Comparison of ENCODE assay signal across 17 cellular contexts in genomic region chr12:123807002-123807401, GRCh38. TPM values are rescaled to one million over a fixed set of nuclear protein-coding genes. Genes with fewer than 3 reads are reported as not detected.
DNase-seq lines count a peak whose midpoint lies in the region; ATAC-seq, FAIRE-seq and TF ChIP-seq lines count a peak whose summit lies in the region.
"Had no signal": no experiment of that assay in that cellular context is flagged by ENCODE, and none has a peak within 500 bp of the region (broad histone marks: within the 10 kb centered on the region; RNA-seq: fewer than 3 reads in every experiment).

No MANE protein-coding gene starts in this region.

- no peaks in the 10 kb centered on the region for H3K27me3 Mint-ChIP-seq in neural crest cell (ENCODE audit: low read depth)

- no peaks in the 10 kb centered on the region for H3F3A ChIP-seq in GM23248 (ENCODE audit: insufficient read depth)

- no peaks in the 10 kb centered on the region for H3K36me3 ChIP-seq in GM23248 (ENCODE audit: low read depth)

- peaks cover 11% of the 10 kb centered on the region for H3K4me1 Mint-ChIP-seq in neural crest cell
- peaks cover 4% of the 10 kb centered on the region for H3K4me1 Mint-ChIP-seq in stimulated activated effector memory CD8-positive, alpha-beta T cell treated with anti-CD3 and anti-CD28 coated beads, Interleukin-12 subunit alpha, Interleukin-12 subunit beta, amount 100 ng/mL, for 72 hours

- peak overlapping the region; percentile 87 for H3K27ac Mint-ChIP-seq in neural crest cell (ENCODE audit: unreplicated experiment)
- H3K27ac Mint-ChIP-seq in stimulated activated effector memory CD8-positive, alpha-beta T cell treated with anti-CD3 and anti-CD28 coated beads, Interleukin-12 subunit alpha, Interleukin-12 subunit beta, amount 100 ng/mL, for 72 hours, result peak overlapping the region; percentile 55
- H3K27ac Mint-ChIP-seq: CD4-positive, alpha-beta T cell; H9 had no signal

- no peaks in the 10 kb centered on the region for H3K79me2 ChIP-seq in GM23248 (ENCODE audit: insufficient read depth)

- no peak overlapping the region for H2AFZ ChIP-seq in GM23248

- no peak overlapping the region for H3K27ac ChIP-seq in GM23248
- H3K27ac ChIP-seq: C4-2B had no signal

- ATAC-seq in stimulated activated effector memory CD8-positive, alpha-beta T cell treated with anti-CD3 and anti-CD28 coated beads, Interleukin-12 subunit alpha, Interleukin-12 subunit beta, amount 100 ng/mL, for 72 hours, result no peak
- no peak for ATAC-seq in stimulated activated naive CD8-positive, alpha-beta T cell treated with anti-CD3 and anti-CD28 coated beads, Interleukin-15, Interleukin-2, amounts not matched to agents 100 U/mL and 50 U/mL, for 24 hours

- no peaks in the 10 kb centered on the region for H4K20me1 ChIP-seq in GM23248 (ENCODE audit: insufficient read depth)

- FAIRE-seq in HTR-8/SVneo (lab: Jason Lieb, UNC), result peak; percentile 9
- FAIRE-seq: A204.1, D721Med, G401.6, GM12891, H1 had no signal

- no peak overlapping the region for H3K4me2 ChIP-seq in GM23248 (ENCODE audit: unreplicated experiment)

- peak overlapping the region; percentile 36 for H3K4me3 Mint-ChIP-seq in neural crest cell
- no peak overlapping the region for H3K4me3 Mint-ChIP-seq in stimulated activated effector memory CD8-positive, alpha-beta T cell treated with anti-CD3 and anti-CD28 coated beads, Interleukin-12 subunit alpha, Interleukin-12 subunit beta, amount 100 ng/mL, for 72 hours
- H3K4me3 Mint-ChIP-seq: CD4-positive, alpha-beta T cell; H9 had no signal

- H3K9me3 Mint-ChIP-seq in neural crest cell, result no peaks in the 10 kb centered on the region
- H3K9me3 Mint-ChIP-seq in stimulated activated effector memory CD8-positive, alpha-beta T cell treated with anti-CD3 and anti-CD28 coated beads, Interleukin-12 subunit alpha, Interleukin-12 subunit beta, amount 100 ng/mL, for 72 hours, result no peaks in the 10 kb centered on the region
- H3K9me3 Mint-ChIP-seq: CD4-positive, alpha-beta T cell; H9 had no signal

- H3K9me2 ChIP-seq in GM23248 (ENCODE audit: insufficient read depth), result no peaks in the 10 kb centered on the region

- 0 out of 2 replicates have a peak, but pooled peaks cover 7% of the 10 kb centered on the region for H3K27me3 ChIP-seq in GM23248 (replicated peaks; ENCODE audit: insufficient read depth)

- no peak overlapping the region for H3K4me3 ChIP-seq in GM23248

- no peaks in the 10 kb centered on the region for H3K36me3 Mint-ChIP-seq in neural crest cell (ENCODE audit: low read depth)
- no peaks in the 10 kb centered on the region for H3K36me3 Mint-ChIP-seq in stimulated activated effector memory CD8-positive, alpha-beta T cell treated with anti-CD3 and anti-CD28 coated beads, Interleukin-12 subunit alpha, Interleukin-12 subunit beta, amount 100 ng/mL, for 72 hours

- H3K4me1 ChIP-seq in GM23248 (ENCODE audit: insufficient read depth), result no peaks in the 10 kb centered on the region
- H3K4me1 ChIP-seq: Caco-2 had no signal

- 80 to 89% methylated on average over 3 to 4 of the region's 4 CpGs for WGBS in GM23248 (ENCODE audit: low coverage in 1 of 2, low lambda C conversion rate in 2 of 2, missing lambda C conversion rate in 2 of 2), 2 experiments

- no peaks in the 10 kb centered on the region for H3K9me3 ChIP-seq in GM23248 (ENCODE audit: low read depth)
- H3K9me3 ChIP-seq: Caco-2 had no signal

- DNase-seq in HTR-8/SVneo (ENCODE audit: insufficient read length, low spot score) (no peak), globus pallidus (ENCODE audit: low spot score) (peak; percentile 13), neural crest cell (ENCODE audit: low read depth, low spot score) (no peak), GM23248 (no peak), NCI-H524 treated with DMSO at 0.1 percent for 48 hours (lab: John Stamatoyannopoulos, UW) (no peak)
- DNase-seq in stimulated activated effector memory CD8-positive, alpha-beta T cell treated with anti-CD3 and anti-CD28 coated beads, Interleukin-12 subunit alpha, Interleukin-12 subunit beta, amount 100 ng/mL, for 72 hours (ENCODE audit: low spot score in 2 of 2), result no peak
- no peak for DNase-seq in stimulated activated naive CD8-positive, alpha-beta T cell treated with anti-CD3 and anti-CD28 coated beads, Interleukin-15, Interleukin-2, amounts not matched to agents 100 U/mL and 50 U/mL, for 24 hours
- DNase-seq: AML-193; Caco-2; CD4-positive, alpha-beta T cell; H9 had no signal

- in situ Hi-C loops in GM23248 (cut with MboI), result loop anchor here (10.0 kb wide), 1 partner anchor 178 kb away; no protein-coding TSS in a partner anchor

- TF ChIP-seq CTCF in neural crest cell (conservative IDR thresholded peaks at IDR 0.05), result no peak

- no peak overlapping the region for H3K9ac ChIP-seq in GM23248

RNA-seq across cellular contexts. Expression of gene DNAH10, which starts 44.9 kb away (rescaled TPM):
- 1.1 and 2.0 TPM in 2 replicates for total RNA-seq in neural crest cell
- total RNA-seq in GM23248 (2014; rRNA removed; shearing (Covaris generic)), result 0.11 and 0.13 TPM in 2 replicates
- 0.32 and 0.44 TPM in 2 replicates for polyA plus RNA-seq in GM23248 (2016; fragmentation: Nextera tagmentation; extraction: Ambion mirVana)
